In genomic region chrY:6974971-6975370, GRCh38 we compare ENCODE assay signal across 18 cellular contexts.
"Had no signal": no experiment of that assay in that cellular context is flagged by ENCODE, and none has a peak within 500 bp of the region (broad histone marks: within the 10 kb centered on the region; RNA-seq: fewer than 3 reads in every experiment).

No MANE protein-coding gene starts in this region.

- ATAC-seq: left ventricle myocardium superior; lower lobe of right lung; naive thymus-derived CD8-positive, alpha-beta T cell; psoas muscle; right cardiac atrium; stimulated activated memory B cell treated with anti-CD40 and anti-IgM and Interleukin-4, amounts not matched to agents 10 μg/mL and 1 μg/mL and 100 μg/mL, for 72 hours; stimulated activated naive CD8-positive, alpha-beta T cell treated with anti-CD3 and anti-CD28 coated beads, Interleukin-15, Interleukin-2, amounts not matched to agents 100 U/mL and 50 U/mL, for 24 hours had no signal

- H3K4me1 Mint-ChIP-seq: nephron progenitor cell; stimulated activated memory B cell treated with anti-CD40 and anti-IgM and Interleukin-4, amounts not matched to agents 10 μg/mL and 1 μg/mL and 100 μg/mL, for 72 hours had no signal

- H3K36me3 ChIP-seq: lower lobe of right lung, sigmoid colon, tibial artery had no signal

- H3K36me3 Mint-ChIP-seq: naive thymus-derived CD8-positive, alpha-beta T cell; stimulated activated memory B cell treated with anti-CD40 and anti-IgM and Interleukin-4, amounts not matched to agents 10 μg/mL and 1 μg/mL and 100 μg/mL, for 72 hours; type B pancreatic cell had no signal

- H3K9me3 ChIP-seq: lower lobe of right lung, psoas muscle, sigmoid colon, testis, tibial artery had no signal

- H3K27me3 Mint-ChIP-seq: stimulated activated memory B cell treated with anti-CD40 and anti-IgM and Interleukin-4, amounts not matched to agents 10 μg/mL and 1 μg/mL and 100 μg/mL, for 72 hours; type B pancreatic cell had no signal

- DNase-seq: dorsolateral prefrontal cortex; effector CD4-positive, alpha-beta T cell; left ventricle myocardium superior; lower lobe of right lung; naive thymus-derived CD8-positive, alpha-beta T cell; nephron progenitor cell; nucleus accumbens; posterior cingulate gyrus; psoas muscle; right cardiac atrium; sigmoid colon; stimulated activated CD4-positive, alpha-beta T cell treated with anti-CD3 and anti-CD28 coated beads, Interleukin-4, amount 100 ng/mL, for 4 hours; stimulated activated naive CD8-positive, alpha-beta T cell treated with anti-CD3 and anti-CD28 coated beads, Interleukin-15, Interleukin-2, amounts not matched to agents 100 U/mL and 50 U/mL, for 24 hours; substantia nigra; testis; tibial artery had no signal

- H3K27ac ChIP-seq: dorsolateral prefrontal cortex, lower lobe of right lung, psoas muscle, sigmoid colon, testis, tibial artery had no signal

- H3K9me3 Mint-ChIP-seq: naive thymus-derived CD8-positive, alpha-beta T cell; nephron progenitor cell; stimulated activated memory B cell treated with anti-CD40 and anti-IgM and Interleukin-4, amounts not matched to agents 10 μg/mL and 1 μg/mL and 100 μg/mL, for 72 hours; type B pancreatic cell had no signal

- H3K4me1 ChIP-seq: lower lobe of right lung, psoas muscle, testis, tibial artery had no signal

- H3K4me3 Mint-ChIP-seq: naive thymus-derived CD8-positive, alpha-beta T cell; nephron progenitor cell; stimulated activated memory B cell treated with anti-CD40 and anti-IgM and Interleukin-4, amounts not matched to agents 10 μg/mL and 1 μg/mL and 100 μg/mL, for 72 hours; type B pancreatic cell had no signal

- H3K27me3 ChIP-seq: dorsolateral prefrontal cortex, sigmoid colon, testis, tibial artery had no signal

- H3K4me3 ChIP-seq: dorsolateral prefrontal cortex, lower lobe of right lung, psoas muscle, sigmoid colon, testis, tibial artery had no signal

- H3K27ac Mint-ChIP-seq: naive thymus-derived CD8-positive, alpha-beta T cell; nephron progenitor cell; stimulated activated memory B cell treated with anti-CD40 and anti-IgM and Interleukin-4, amounts not matched to agents 10 μg/mL and 1 μg/mL and 100 μg/mL, for 72 hours; type B pancreatic cell had no signal
